ENCODE assay signal across 1 cellular context in the genomic region with DNA sequence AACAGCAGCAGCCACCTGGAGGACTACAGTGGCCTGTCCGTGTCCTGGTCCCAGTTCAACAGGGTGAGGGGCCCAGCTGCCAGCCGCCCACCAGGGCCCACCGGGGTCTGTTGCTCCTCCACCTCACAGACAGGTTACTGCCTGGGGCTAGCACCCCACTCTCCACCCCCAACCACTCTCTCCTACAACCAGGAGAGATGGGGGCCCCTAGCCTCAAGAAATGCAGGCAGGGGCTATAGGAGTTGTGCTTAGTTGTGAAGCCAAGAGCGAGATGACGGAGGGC.
A peak's percentile ranks its signal among the peaks of the same experiment; 100 is the strongest.
TF ChIP-seq lines count a peak whose summit lies in the region.

No MANE protein-coding gene starts in this region.

TF ChIP-seq in K562, 482 proteins besides CTCF, POLR2A, EP300 and RAD21:
- TF ChIP-seq POLR2G (IDR thresholded peaks at IDR 0.05; ENCODE audit: low read depth, low read length), result peak; percentile 29; the same call in 1 of the 2 replicates
- no peak for TF ChIP-seq ZNF707 (CRISPR knock-in tag; conservative IDR thresholded peaks at IDR 0.05)
